Comparison of ENCODE assay signal across 2 cellular contexts in the genomic region with DNA sequence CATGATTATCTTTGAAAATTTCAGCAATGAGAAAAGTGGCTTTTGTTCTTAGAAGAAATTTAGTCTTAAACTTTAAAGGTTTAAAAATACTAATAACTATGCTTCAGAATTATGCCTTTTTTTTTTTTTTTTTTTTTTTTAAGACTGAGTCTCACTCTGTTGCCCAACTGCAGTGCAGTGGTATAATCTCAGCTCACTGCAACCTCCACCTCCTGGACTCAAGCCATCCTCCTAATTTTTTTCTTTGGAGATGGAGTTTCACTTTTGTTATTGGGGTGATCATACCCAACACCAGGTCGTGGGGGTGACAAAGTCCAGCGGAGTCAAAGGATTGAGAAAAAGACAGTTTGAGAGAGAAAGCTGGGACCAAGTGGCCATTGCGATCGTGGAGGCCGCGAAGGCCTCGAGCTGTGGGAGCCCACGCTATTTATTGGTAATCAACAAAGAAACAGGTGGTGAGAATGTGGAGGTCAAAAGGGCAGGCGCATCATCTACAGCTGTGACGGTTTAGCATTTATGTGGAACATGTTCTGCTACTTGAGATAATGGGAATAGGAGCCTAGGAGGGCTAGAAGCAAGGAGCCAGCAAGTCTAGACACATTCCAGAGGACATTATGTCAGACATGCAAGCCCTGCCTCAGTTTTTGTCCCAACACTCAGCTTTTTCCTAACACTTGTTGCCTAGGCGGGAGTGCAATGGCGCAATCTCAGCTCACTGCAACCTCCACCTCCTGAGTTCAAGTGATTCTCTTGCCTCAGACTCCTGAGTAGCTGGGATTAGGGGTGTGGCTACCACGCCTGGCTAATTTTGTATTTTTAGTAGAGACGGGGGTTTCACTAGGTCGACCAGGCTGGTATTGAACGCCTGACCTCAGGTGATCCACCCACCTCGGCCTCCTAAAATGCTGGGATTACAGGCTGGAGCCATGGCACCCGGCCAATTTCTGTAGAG.
TF ChIP-seq lines count a peak whose summit lies in the region.
"Not testable (repeated sequence)": the region's sequence is repeated elsewhere in the genome, so short reads cannot be mapped to it uniquely, and the experiment has no call there.

No MANE protein-coding gene starts in this region.

TF ChIP-seq in IMR-90, 13 proteins besides CTCF, POLR2A, EP300 and RAD21:
- 0 out of 2 replicates have a peak, but pooled peaks have one; percentile 6 for TF ChIP-seq CEBPB (IDR thresholded peaks at IDR 0.05; ENCODE audit: low read depth, low read length)

TF ChIP-seq in K562, 482 proteins besides CTCF, POLR2A, EP300 and RAD21:
- peak; percentile 77 for TF ChIP-seq CBFA2T3 (IDR thresholded peaks at IDR 0.05)
- 0 out of 2 replicates have a peak, but pooled peaks have one; percentile 15 for TF ChIP-seq ATF3 (IDR thresholded peaks at IDR 0.05)
- TF ChIP-seq ATF3 (CRISPR knock-in tag; conservative IDR thresholded peaks at IDR 0.05); CEBPG (CRISPR knock-in tag; IDR thresholded peaks at IDR 0.05): not testable (repeated sequence)
- TF ChIP-seq, protein P1, sequence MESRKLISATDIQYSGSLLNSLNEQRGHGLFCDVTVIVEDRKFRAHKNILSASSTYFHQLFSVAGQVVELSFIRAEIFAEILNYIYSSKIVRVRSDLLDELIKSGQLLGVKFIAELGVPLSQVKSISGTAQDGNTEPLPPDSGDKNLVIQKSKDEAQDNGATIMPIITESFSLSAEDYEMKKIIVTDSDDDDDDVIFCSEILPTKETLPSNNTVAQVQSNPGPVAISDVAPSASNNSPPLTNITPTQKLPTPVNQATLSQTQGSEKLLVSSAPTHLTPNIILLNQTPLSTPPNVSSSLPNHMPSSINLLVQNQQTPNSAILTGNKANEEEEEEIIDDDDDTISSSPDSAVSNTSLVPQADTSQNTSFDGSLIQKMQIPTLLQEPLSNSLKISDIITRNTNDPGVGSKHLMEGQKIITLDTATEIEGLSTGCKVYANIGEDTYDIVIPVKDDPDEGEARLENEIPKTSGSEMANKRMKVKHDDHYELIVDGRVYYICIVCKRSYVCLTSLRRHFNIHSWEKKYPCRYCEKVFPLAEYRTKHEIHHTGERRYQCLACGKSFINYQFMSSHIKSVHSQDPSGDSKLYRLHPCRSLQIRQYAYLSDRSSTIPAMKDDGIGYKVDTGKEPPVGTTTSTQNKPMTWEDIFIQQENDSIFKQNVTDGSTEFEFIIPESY (CRISPR knock-in tag; IDR thresholded peaks at IDR 0.05): peak; percentile 95
- peak; percentile 69; the same call in 1 of the 2 replicates for TF ChIP-seq NFIC (IDR thresholded peaks at IDR 0.05)
- TF ChIP-seq TAL1 (IDR thresholded peaks at IDR 0.05): peak; percentile 49
- TF ChIP-seq CTBP1 (IDR thresholded peaks at IDR 0.05; ENCODE audit: borderline replicate concordance): peak; percentile 33; the same call in 1 of the 2 replicates
- peak in 1 of 2 experiments; percentile 27; a peak in 2 of 4 replicates for TF ChIP-seq TRIM24 (IDR thresholded peaks at IDR 0.05)
- TF ChIP-seq CEBPG (tag; conservative IDR thresholded peaks at IDR 0.05 in 1 of 2, IDR thresholded peaks at IDR 0.05 in 1 of 2): peak; percentile 11 to 28; a peak in 2 of 4 replicates
- TF ChIP-seq ARID1B (IDR thresholded peaks at IDR 0.05): peak; percentile 57
- TF ChIP-seq CEBPB (tag; IDR thresholded peaks at IDR 0.05): peak; percentile 84
- TF ChIP-seq SMAD4 (CRISPR knock-in tag; conservative IDR thresholded peaks at IDR 0.05): peak; percentile 94
- peak; percentile 73 for TF ChIP-seq CBFA2T2 (conservative IDR thresholded peaks at IDR 0.05)
- TF ChIP-seq TCF3 (CRISPR knock-in tag; IDR thresholded peaks at IDR 0.05): peak; percentile 78
- TF ChIP-seq, protein P2, sequence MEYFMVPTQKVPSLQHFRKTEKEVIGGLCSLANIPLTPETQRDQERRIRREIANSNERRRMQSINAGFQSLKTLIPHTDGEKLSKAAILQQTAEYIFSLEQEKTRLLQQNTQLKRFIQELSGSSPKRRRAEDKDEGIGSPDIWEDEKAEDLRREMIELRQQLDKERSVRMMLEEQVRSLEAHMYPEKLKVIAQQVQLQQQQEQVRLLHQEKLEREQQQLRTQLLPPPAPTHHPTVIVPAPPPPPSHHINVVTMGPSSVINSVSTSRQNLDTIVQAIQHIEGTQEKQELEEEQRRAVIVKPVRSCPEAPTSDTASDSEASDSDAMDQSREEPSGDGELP (CRISPR knock-in tag; IDR thresholded peaks at IDR 0.05; ENCODE audit: borderline replicate concordance): peak; percentile 63
- TF ChIP-seq NCOR1 (IDR thresholded peaks at IDR 0.05): peak; percentile 70
- peak; percentile 26 to 43; a peak in 3 of 4 replicates for TF ChIP-seq KDM1A (IDR thresholded peaks at IDR 0.05)
